14 cellular contexts compared by ENCODE assay signal in the genomic region with DNA sequence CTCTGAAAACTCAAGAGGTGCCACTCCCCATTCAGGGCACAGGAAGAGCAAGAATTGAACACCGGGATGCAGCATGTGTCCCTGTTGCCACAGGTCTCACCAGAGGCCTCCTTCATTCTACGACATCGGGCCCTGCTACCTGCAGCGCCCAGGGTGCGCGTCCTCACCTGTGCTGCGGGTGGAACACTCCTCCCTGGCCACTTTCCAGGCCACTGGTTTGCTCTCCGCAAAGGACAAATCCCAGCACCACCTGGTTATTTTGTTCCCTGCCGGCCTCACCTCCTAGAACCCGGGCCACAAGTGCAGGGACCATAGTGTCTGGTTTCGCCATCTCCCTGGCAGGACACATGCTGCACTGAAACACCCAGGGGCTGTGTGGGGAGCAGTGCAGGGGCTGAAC.
"Had no signal": no experiment of that assay in that cellular context is flagged by ENCODE, and none has a peak within 500 bp of the region (broad histone marks: within the 10 kb centered on the region; RNA-seq: fewer than 3 reads in every experiment).

No MANE protein-coding gene starts in this region.

- H3K27ac ChIP-seq: esophagus squamous epithelium, heart right ventricle, left ventricle myocardium inferior, psoas muscle, skin epidermis, transverse colon had no signal

- H3K4me3 ChIP-seq: esophagus squamous epithelium, heart right ventricle, left ventricle myocardium inferior, psoas muscle, skin epidermis, transverse colon had no signal

- DNase-seq: activated CD4-positive, alpha-beta T cell treated with anti-CD3 and anti-CD28 coated beads, Interleukin-2, amount 10 ng/mL, durations not matched to agents 24 days and 14 days; activated CD8-positive, alpha-beta memory T cell treated with anti-CD3 and anti-CD28 coated beads, Interleukin-2, amount 50 U/mL, for 4 hours; activated naive CD4-positive, alpha-beta T cell treated with anti-CD3 and anti-CD28 coated beads, Interleukin-2, amount 10 ng/mL, durations not matched to agents 7 days and 5 days; activated T-cell treated with anti-CD3 and anti-CD28 coated beads, Interleukin-2, amount 50 U/mL, for 4 hours; dermis blood vessel endothelial cell; effector memory CD8-positive, alpha-beta T cell; esophagus squamous epithelium; heart right ventricle; left ventricle myocardium inferior; mammary epithelial cell; psoas muscle; transverse colon had no signal

- H3K27me3 ChIP-seq: esophagus squamous epithelium, transverse colon had no signal

- H3K9me3 ChIP-seq: esophagus squamous epithelium, heart right ventricle, left ventricle myocardium inferior, psoas muscle, transverse colon had no signal

- ATAC-seq: activated T-cell treated with anti-CD3 and anti-CD28 coated beads, Interleukin-2, amount 50 U/mL, for 4 hours; effector memory CD8-positive, alpha-beta T cell; heart right ventricle; psoas muscle; right cardiac atrium had no signal

- H3K36me3 ChIP-seq: transverse colon had no signal
